18 cellular contexts compared by ENCODE assay signal in the genomic region with DNA sequence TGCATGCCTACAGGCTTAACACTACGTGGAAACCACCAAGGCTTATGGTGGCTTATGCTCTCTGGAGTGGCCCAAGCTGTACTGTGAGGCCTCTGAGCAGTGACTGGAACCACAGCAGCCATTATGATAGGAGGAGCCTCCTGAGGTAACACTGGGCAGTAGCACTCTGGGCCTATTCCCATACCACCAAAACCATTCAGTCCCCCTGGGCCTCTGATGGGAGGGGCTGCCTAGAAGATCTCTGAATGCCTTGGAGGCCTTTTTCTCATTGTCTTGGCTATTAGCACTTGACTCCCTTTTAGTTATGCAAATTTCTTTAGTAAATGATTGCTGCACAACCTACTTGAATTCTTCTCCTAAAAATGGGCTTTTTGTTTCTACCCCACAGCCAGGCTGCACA.
DNase-seq lines count a peak whose midpoint lies in the region; ATAC-seq and TF ChIP-seq lines count a peak whose summit lies in the region.
"Had no signal": no experiment of that assay in that cellular context is flagged by ENCODE, and none has a peak within 500 bp of the region (broad histone marks: within the 10 kb centered on the region; RNA-seq: fewer than 3 reads in every experiment).

No MANE protein-coding gene starts in this region.

- peaks cover 8% of the 10 kb centered on the region for H3K4me1 Mint-ChIP-seq in endodermal cell
- H3K4me1 Mint-ChIP-seq in activated T-helper 17 cell treated with anti-CD3 and anti-CD28 coated beads, Interleukin-2, amount 50 U/mL, for 72 hours = no peaks in the 10 kb centered on the region
- H3K4me1 Mint-ChIP-seq: CD14-positive monocyte; CD4-positive, alpha-beta memory T cell had no signal

- peak overlapping the region; percentile 96 for H3K27ac ChIP-seq in HUES64 (ENCODE audit: low read depth, low read length)
- H3K27ac ChIP-seq in endodermal cell (ENCODE audit: low read depth, low read length) = no peak overlapping the region
- no peak overlapping the region for H3K27ac ChIP-seq in upper lobe of left lung
- H3K27ac ChIP-seq: 22Rv1, A549, BLaER1 had no signal

- no peaks in the 10 kb centered on the region for H3K27me3 Mint-ChIP-seq in endodermal cell (ENCODE audit: insufficient read depth)
- no peaks in the 10 kb centered on the region for H3K27me3 Mint-ChIP-seq in activated T-helper 17 cell treated with anti-CD3 and anti-CD28 coated beads, Interleukin-2, amount 50 U/mL, for 72 hours
- H3K27me3 Mint-ChIP-seq: CD4-positive, alpha-beta memory T cell had no signal

- peak; percentile 9 for DNase-seq in Right ventricle myocardium inferior (ENCODE audit: missing footprints)
- no peak for DNase-seq in cardiac septum (ENCODE audit: low spot score)
- peak; percentile 57 for DNase-seq in endodermal cell
- DNase-seq in upper lobe of left lung = no peak
- no peak for DNase-seq in NCI-H1417 treated with DMSO at 0.1 percent for 48 hours (lab: John Stamatoyannopoulos, UW)
- DNase-seq in activated naive CD4-positive, alpha-beta T cell treated with anti-CD3 and anti-CD28 coated beads, Interleukin-2, amount 50 U/mL, for 16 hours = no peak
- DNase-seq: CD4-positive, alpha-beta memory T cell; DMS153; DMS79; GF-D8; HFFc6 had no signal

- no peak for TF ChIP-seq CTCF in endodermal cell (conservative IDR thresholded peaks at IDR 0.05)
- no peak for TF ChIP-seq CTCF in upper lobe of left lung (IDR thresholded peaks at IDR 0.05)

- H3K9me3 ChIP-seq in HUES64 (ENCODE audit: insufficient read depth, low read depth, low read length) = peaks cover 18% of the 10 kb centered on the region
- H3K9me3 ChIP-seq in endodermal cell (ENCODE audit: control insufficient read depth, low read length) = no peaks in the 10 kb centered on the region
- peaks cover 0 to 13% (median 0%) of the 10 kb centered on the region in 4 donors for H3K9me3 ChIP-seq in upper lobe of left lung
- H3K9me3 ChIP-seq: BLaER1 had no signal

- intact Hi-C loops in Right ventricle myocardium inferior (cut with DNase I) (no loop called here), cardiac septum (cut with DNase I) (no loop called here)

- no peaks in the 10 kb centered on the region for H3K27me3 ChIP-seq in HUES64 (ENCODE audit: insufficient read depth, low read length)
- no peaks in the 10 kb centered on the region for H3K27me3 ChIP-seq in endodermal cell (ENCODE audit: control insufficient read depth, insufficient read depth, low read length, poor library complexity, severe bottlenecking)
- no peaks in the 10 kb centered on the region for H3K27me3 ChIP-seq in upper lobe of left lung
- H3K27me3 ChIP-seq: BLaER1 had no signal

- TF ChIP-seq POLR2A in upper lobe of left lung (IDR thresholded peaks at IDR 0.05) = no peak

- peaks cover 22% of the 10 kb centered on the region for H3K9me3 Mint-ChIP-seq in endodermal cell
- peaks cover 6% of the 10 kb centered on the region for H3K9me3 Mint-ChIP-seq in activated T-helper 17 cell treated with anti-CD3 and anti-CD28 coated beads, Interleukin-2, amount 50 U/mL, for 72 hours

- H3K4me1 ChIP-seq in HUES64 (ENCODE audit: insufficient read depth, low read length) = peaks cover 5% of the 10 kb centered on the region; the same call in 1 of the 2 replicates
- H3K4me1 ChIP-seq in endodermal cell (ENCODE audit: control insufficient read depth, insufficient read depth, low read length) = peaks cover 8% of the 10 kb centered on the region
- H3K4me1 ChIP-seq in upper lobe of left lung = no peaks in the 10 kb centered on the region
- H3K4me1 ChIP-seq: A549, BLaER1 had no signal

- H3K4me3 ChIP-seq in HUES64 (ENCODE audit: low read length) (no peak overlapping the region), endodermal cell (ENCODE audit: low read length) (no peak overlapping the region), upper lobe of left lung (no peak overlapping the region)
- H3K4me3 ChIP-seq: A549, BLaER1 had no signal

- H3K36me3 Mint-ChIP-seq in endodermal cell (ENCODE audit: low read depth) = peaks cover 14% of the 10 kb centered on the region
- no peaks in the 10 kb centered on the region for H3K36me3 Mint-ChIP-seq in activated T-helper 17 cell treated with anti-CD3 and anti-CD28 coated beads, Interleukin-2, amount 50 U/mL, for 72 hours (ENCODE audit: low read depth)
- H3K36me3 Mint-ChIP-seq: CD14-positive monocyte; CD4-positive, alpha-beta memory T cell had no signal

- WGBS in HUES64 = 93% methylated on average over 1 of the region's 1 CpG
- WGBS in endodermal cell (ENCODE audit: insufficient coverage in 1 of 2, insufficient read length in 1 of 2), 2 experiments = 90 to 91% methylated on average over 1 of the region's 1 CpG
- 67 to 71% methylated on average over 1 of the region's 1 CpG for WGBS in upper lobe of left lung, 2 donors

- ATAC-seq in Right ventricle myocardium inferior (no peak), upper lobe of left lung (ENCODE audit: low FRiP score in 2 of 2) (peak; percentile 14 to 22)
- ATAC-seq in activated T-helper 17 cell treated with anti-CD3 and anti-CD28 coated beads, Interleukin-2, amount 50 U/mL, for 72 hours (replicated peaks) = no peak
- ATAC-seq: A549, HCT116 had no signal

- H3K4me3 Mint-ChIP-seq in endodermal cell = no peak overlapping the region
- H3K4me3 Mint-ChIP-seq in activated T-helper 17 cell treated with anti-CD3 and anti-CD28 coated beads, Interleukin-2, amount 50 U/mL, for 72 hours = no peak overlapping the region
- H3K4me3 Mint-ChIP-seq: CD14-positive monocyte, HFFc6 had no signal

- H3K9ac ChIP-seq in HUES64 (ENCODE audit: low read depth, low read length) (no peak overlapping the region), endodermal cell (ENCODE audit: extremely low read depth, low read length, poor library complexity, severe bottlenecking) (no peak overlapping the region)
- H3K9ac ChIP-seq: BLaER1 had no signal

- no peak overlapping the region for H3K27ac Mint-ChIP-seq in endodermal cell
- H3K27ac Mint-ChIP-seq in activated T-helper 17 cell treated with anti-CD3 and anti-CD28 coated beads, Interleukin-2, amount 50 U/mL, for 72 hours = no peak overlapping the region
- H3K27ac Mint-ChIP-seq: CD14-positive monocyte; CD4-positive, alpha-beta memory T cell; HFFc6 had no signal

- no peaks in the 10 kb centered on the region for H3K36me3 ChIP-seq in HUES64 (ENCODE audit: insufficient read depth, low read length)
- peaks cover 4% of the 10 kb centered on the region for H3K36me3 ChIP-seq in endodermal cell (ENCODE audit: control insufficient read depth, insufficient read depth, low read length)
- H3K36me3 ChIP-seq in upper lobe of left lung = no peaks in the 10 kb centered on the region
- H3K36me3 ChIP-seq: BLaER1 had no signal

- no peak for TF ChIP-seq EP300 in upper lobe of left lung (IDR thresholded peaks at IDR 0.05)

Comparison
In these comparisons a context has a peak if more than half of its experiments do, and no peak if none do; other contexts are left out.
1. DNase-seq: peak in Right ventricle myocardium inferior (single experiment) and endodermal cell (single experiment); none in cardiac septum (single experiment), upper lobe of left lung (0 of 2), NCI-H1417 treated with DMSO at 0.1 percent for 48 hours (single experiment) and activated naive CD4-positive, alpha-beta T cell treated with anti-CD3 and anti-CD28 coated beads, Interleukin-2, amount 50 U/mL, for 16 hours (single experiment).
2. ATAC-seq: peak in upper lobe of left lung (2 of 2); none in Right ventricle myocardium inferior (single experiment) and activated T-helper 17 cell treated with anti-CD3 and anti-CD28 coated beads, Interleukin-2, amount 50 U/mL, for 72 hours (single experiment).